Comparison of ENCODE assay signal across 9 cellular contexts in genomic region chr5:132474881-132475511, GRCh38. TPM values are rescaled to one million over a fixed set of nuclear protein-coding genes. Genes with fewer than 3 reads are reported as not detected.
DNase-seq lines count a peak whose midpoint lies in the region; ATAC-seq and TF ChIP-seq lines count a peak whose summit lies in the region.
"Had no signal": no experiment of that assay in that cellular context is flagged by ENCODE, and none has a peak within 500 bp of the region (broad histone marks: within the 10 kb centered on the region; RNA-seq: fewer than 3 reads in every experiment).

No MANE protein-coding gene starts in this region.

- no peak for TF ChIP-seq POLR2A in spleen (IDR thresholded peaks at IDR 0.05)

- no peaks in the 10 kb centered on the region for H3K9me3 ChIP-seq in spleen

- H3K9me3 Mint-ChIP-seq in IgD-negative memory B cell (no peaks in the 10 kb centered on the region), immature natural killer cell (peaks cover 0 to 1% (median 0%) of the 10 kb centered on the region in 6 donors)

- peak; percentile 21 to 27 for DNase-seq in activated T-cell treated with anti-CD3 and anti-CD28 coated beads, Interleukin-2, amount 50 U/mL, for 48 hours
- peak; percentile 29 to 46 (median 32) for DNase-seq in immature natural killer cell
- peak; percentile 75 for DNase-seq in spleen
- no peak for DNase-seq in kidney glomerular epithelial cell (lab: John Stamatoyannopoulos, UW)
- no peak for DNase-seq in medulla oblongata (ENCODE audit: extremely low spot score)
- DNase-seq: nucleus accumbens had no signal

- intact Hi-C loops in spleen (cut with DNase I; ENCODE audit: low total_unique reads) = no loop called here

- H3K36me3 Mint-ChIP-seq in IgD-negative memory B cell (peaks cover 1% of the 10 kb centered on the region), immature natural killer cell (peaks cover 0 to 9% (median 8%) of the 10 kb centered on the region in 3 donors)

- H3K27ac Mint-ChIP-seq in IgD-negative memory B cell = peak overlapping the region; percentile 88 to 98 (median 94)
- peak overlapping the region; percentile 98 to 100 (median 98) for H3K27ac Mint-ChIP-seq in immature natural killer cell

- no peaks in the 10 kb centered on the region for H3K27me3 ChIP-seq in spleen (replicated peaks in 1 of 7)

- peaks cover 56 to 71% (median 60%) of the 10 kb centered on the region in 3 donors for H3K4me1 Mint-ChIP-seq in IgD-negative memory B cell
- peaks cover 98 to 100% of the 10 kb centered on the region in 2 donors for H3K4me1 Mint-ChIP-seq in immature natural killer cell

- no peak for TF ChIP-seq CTCF in spleen (IDR thresholded peaks at IDR 0.05 in 8 of 11, conservative IDR thresholded peaks at IDR 0.05 in 3 of 11)

- H3K27me3 Mint-ChIP-seq in IgD-negative memory B cell (no peaks in the 10 kb centered on the region), immature natural killer cell (ENCODE audit: low read depth in 3 of 3) (peaks cover 77 to 87% (median 78%) of the 10 kb centered on the region in 3 donors)

- H3K4me3 Mint-ChIP-seq in IgD-negative memory B cell (peak overlapping the region in 2 of 4 donors; percentile 77 to 79), immature natural killer cell (peak overlapping the region; percentile 29 to 87 (median 66))

- H3K4me1 ChIP-seq in spleen = peaks cover 68 to 100% (median 90%) of the 10 kb centered on the region in 6 donors

- H3K4me3 ChIP-seq in spleen = no peak overlapping the region

- ATAC-seq in SK-N-SH treated with all-trans-retinoic acid at 6 μM for 48 hours (no peak), HG03520 (IDR thresholded peaks at IDR 0.05; ENCODE audit: unreplicated experiment) (no peak)

- H3K36me3 ChIP-seq in spleen = peaks cover 0 to 39% (median 0%) of the 10 kb centered on the region in 6 donors

- peak overlapping the region; percentile 55 to 99 (median 90) for H3K27ac ChIP-seq in spleen

- 45 to 66% (median 60%) methylated on average over 4 of the region's 4 CpGs for WGBS in spleen, 5 donors

TF ChIP-seq in SK-N-SH treated with all-trans-retinoic acid at 6 μM for 48 hours, 23 proteins besides CTCF, POLR2A, EP300 and RAD21:
- no peak for TF ChIP-seq CREB5 (CRISPR knock-in tag; IDR thresholded peaks at IDR 0.05; ENCODE audit: low read depth)
- no peak for TF ChIP-seq CSDC2 (CRISPR knock-in tag; IDR thresholded peaks at IDR 0.05)
- no peak for TF ChIP-seq TOX (CRISPR knock-in tag; IDR thresholded peaks at IDR 0.05; ENCODE audit: borderline replicate concordance)
- no peak for TF ChIP-seq ESRRG (CRISPR knock-in tag; IDR thresholded peaks at IDR 0.05)
- no peak for TF ChIP-seq ARNTL (CRISPR knock-in tag; IDR thresholded peaks at IDR 0.05; ENCODE audit: borderline replicate concordance, low read depth)

RNA-seq across cellular contexts. Expression of gene IRF1, which starts 15.6 kb away (rescaled TPM):
- polyA plus RNA-seq in IgD-negative memory B cell = 207 TPM
- polyA plus RNA-seq in immature natural killer cell = 100 to 1,000 TPM; 349 to 460 (median 371) TPM
- 100 to 1,000 TPM; 146 to 307 (median 165) TPM for total RNA-seq in spleen
- polyA plus RNA-seq in spleen = 100 to 1,000 TPM in 1 of 3 donors, 10 to 100 TPM in 2; 57.9 to 113 (median 59.7) TPM

Comparison
In these comparisons a context has a peak if more than half of its experiments do, and no peak if none do; other contexts are left out.
1. DNase-seq: peak in activated T-cell treated with anti-CD3 and anti-CD28 coated beads, Interleukin-2, amount 50 U/mL, for 48 hours (2 of 2), immature natural killer cell (3 of 3) and spleen (single experiment); none in kidney glomerular epithelial cell (single experiment) and medulla oblongata (single experiment).